18 cellular contexts compared by ENCODE assay signal in genomic region chr10:99344715-99345114, GRCh38. TPM values are rescaled to one million over a fixed set of nuclear protein-coding genes. Genes with fewer than 3 reads are reported as not detected.
DNase-seq lines count a peak whose midpoint lies in the region; ATAC-seq, FAIRE-seq and TF ChIP-seq lines count a peak whose summit lies in the region.
"Had no signal": no experiment of that assay in that cellular context is flagged by ENCODE, and none has a peak within 500 bp of the region (broad histone marks: within the 10 kb centered on the region; RNA-seq: fewer than 3 reads in every experiment).

No MANE protein-coding gene starts in this region.

- H3K4me3 ChIP-seq in bronchial epithelial cell (ENCODE audit: low read depth, low read length), result no peak overlapping the region
- H3K4me3 ChIP-seq: GM12878 had no signal

- TF ChIP-seq CTCF in bronchial epithelial cell (IDR thresholded peaks at IDR 0.05; ENCODE audit: insufficient read depth, low read length, severe bottlenecking), result no peak

- ATAC-seq in GM21576 (IDR thresholded peaks at IDR 0.05; ENCODE audit: unreplicated experiment), result no peak
- ATAC-seq: GM12878, HCT116 had no signal

- FAIRE-seq in bronchial epithelial cell (lab: Jason Lieb, UNC), result peak; percentile 36
- FAIRE-seq in urothelium cell line (lab: Jason Lieb, UNC), result peak; percentile 37
- FAIRE-seq: GM18507 had no signal

- DNase-seq in ELF-1 (ENCODE audit: low read depth, low spot score), result peak; percentile 74
- peak; percentile 97 for DNase-seq in NCI-H226
- DNase-seq in bronchial epithelial cell (ENCODE audit: low read depth), result no peak
- DNase-seq in urothelium cell line (ENCODE audit: low spot score), result no peak
- DNase-seq in NOMO-1 treated with DMSO at 0.1 percent for 48 hours (lab: John Stamatoyannopoulos, UW; ENCODE audit: unreplicated experiment), result no peak
- DNase-seq in DMS53 treated with DMSO at 0.1 percent for 48 hours (lab: John Stamatoyannopoulos, UW; ENCODE audit: unreplicated experiment), result no peak
- DNase-seq: AML-193, KBM-7, MV-4-11, NCI-H1694 treated with DMSO at 0.1 percent for 48 hours, NCI-H2107, NCI-H510A treated with DMSO at 0.1 percent for 48 hours, NCI-H82, SIG-M5 had no signal

- H3K27me3 ChIP-seq in bronchial epithelial cell (ENCODE audit: control insufficient read depth, insufficient read depth, low read length), result no peaks in the 10 kb centered on the region

- no peaks in the 10 kb centered on the region for H3K36me3 ChIP-seq in bronchial epithelial cell (ENCODE audit: control insufficient read depth, insufficient read depth, low read length)

RNA-seq across cellular contexts. Expression of gene CNNM1, which starts 15.6 kb away (rescaled TPM):
- under 0.01 TPM in 1 of 2 replicates, not detected in the other for total RNA-seq in bronchial epithelial cell
- total RNA-seq: GM12878 had no signal

Comparison
In these comparisons a context has a peak if more than half of its experiments do, and no peak if none do; other contexts are left out.
1. DNase-seq: peak in ELF-1 (single experiment) and NCI-H226 (single experiment); none in bronchial epithelial cell (single experiment), urothelium cell line (single experiment), NOMO-1 treated with DMSO at 0.1 percent for 48 hours (single experiment) and DMS53 treated with DMSO at 0.1 percent for 48 hours (single experiment).